1 cellular context compared by ENCODE assay signal in genomic region chr3:148534089-148534988, GRCh38.
TF ChIP-seq lines count a peak whose summit lies in the region.

No MANE protein-coding gene starts in this region.

TF ChIP-seq in HepG2, 621 proteins besides CTCF, POLR2A, EP300 and RAD21 (continued from another document and continues in another):
- TF ChIP-seq GMEB2 (CRISPR knock-in tag; IDR thresholded peaks at IDR 0.05; ENCODE audit: low read depth) (no peak), ZNF431 (CRISPR knock-in tag; IDR thresholded peaks at IDR 0.05; ENCODE audit: borderline replicate concordance, low read depth) (no peak), YY1 (IDR thresholded peaks at IDR 0.05; ENCODE audit: insufficient read depth, insufficient replicate concordance, low read depth, low read length) (no peak), ZNF333 (CRISPR knock-in tag; IDR thresholded peaks at IDR 0.05; ENCODE audit: borderline replicate concordance) (no peak), CHD2 (IDR thresholded peaks at IDR 0.05; ENCODE audit: low read depth, low read length) (no peak), HIC2 (CRISPR knock-in tag; IDR thresholded peaks at IDR 0.05; ENCODE audit: low read depth) (no peak), ZNF543 (CRISPR knock-in tag; IDR thresholded peaks at IDR 0.05) (no peak), CSRNP1 (CRISPR knock-in tag; IDR thresholded peaks at IDR 0.05) (no peak), ZNF703 (CRISPR knock-in tag; IDR thresholded peaks at IDR 0.05; ENCODE audit: borderline replicate concordance) (no peak), ZNF430 (CRISPR knock-in tag; IDR thresholded peaks at IDR 0.05) (no peak), ZNF44 (CRISPR knock-in tag; IDR thresholded peaks at IDR 0.05) (no peak), KDM2A (CRISPR knock-in tag; IDR thresholded peaks at IDR 0.05; ENCODE audit: borderline replicate concordance, low read depth) (no peak), JDP2 (CRISPR knock-in tag; IDR thresholded peaks at IDR 0.05; ENCODE audit: borderline replicate concordance) (no peak), HOXA7 (CRISPR knock-in tag; IDR thresholded peaks at IDR 0.05) (no peak), ZNF737 (CRISPR knock-in tag; IDR thresholded peaks at IDR 0.05; ENCODE audit: borderline replicate concordance) (no peak), ZSCAN30 (CRISPR knock-in tag; IDR thresholded peaks at IDR 0.05) (no peak), FOXO4 (CRISPR knock-in tag; conservative IDR thresholded peaks at IDR 0.05) (no peak), HCFC1 (IDR thresholded peaks at IDR 0.05; ENCODE audit: low read depth, low read length) (no peak), ZSCAN9 (CRISPR knock-in tag; IDR thresholded peaks at IDR 0.05; ENCODE audit: borderline replicate concordance) (no peak), RARA (CRISPR knock-in tag; IDR thresholded peaks at IDR 0.05) (peak; percentile 75), ZNF788 (CRISPR knock-in tag; IDR thresholded peaks at IDR 0.05; ENCODE audit: borderline replicate concordance) (no peak), HBP1 (CRISPR knock-in tag; IDR thresholded peaks at IDR 0.05; ENCODE audit: low read depth) (no peak), THAP7 (CRISPR knock-in tag; IDR thresholded peaks at IDR 0.05) (no peak), MYNN (CRISPR knock-in tag; IDR thresholded peaks at IDR 0.05; ENCODE audit: low read depth) (no peak), HNRNPUL1 (IDR thresholded peaks at IDR 0.05; ENCODE audit: low read depth, low read length) (no peak), NR3C1 (CRISPR knock-in tag; IDR thresholded peaks at IDR 0.05) (no peak), ZFP37 (CRISPR knock-in tag; IDR thresholded peaks at IDR 0.05; ENCODE audit: borderline replicate concordance) (no peak), IRF2 (CRISPR knock-in tag; IDR thresholded peaks at IDR 0.05) (no peak), PITX1 (CRISPR knock-in tag; IDR thresholded peaks at IDR 0.05) (no peak), ZNF17 (CRISPR knock-in tag; IDR thresholded peaks at IDR 0.05) (no peak), PTBP1 (IDR thresholded peaks at IDR 0.05; ENCODE audit: low read depth, low read length, poor library complexity, severe bottlenecking) (no peak), ZNF460 (CRISPR knock-in tag; IDR thresholded peaks at IDR 0.05; ENCODE audit: borderline replicate concordance) (no peak), RNF2 (conservative IDR thresholded peaks at IDR 0.05; ENCODE audit: low read depth) (no peak), ZNF652 (CRISPR knock-in tag; IDR thresholded peaks at IDR 0.05; ENCODE audit: borderline replicate concordance, low read depth) (no peak), MEIS1 (CRISPR knock-in tag; IDR thresholded peaks at IDR 0.05; ENCODE audit: borderline replicate concordance) (no peak), NR1H2 (CRISPR knock-in tag; IDR thresholded peaks at IDR 0.05; ENCODE audit: borderline replicate concordance, low read depth) (no peak), RNF219 (CRISPR knock-in tag; IDR thresholded peaks at IDR 0.05) (no peak), TRIM24 (CRISPR knock-in tag; IDR thresholded peaks at IDR 0.05) (no peak), SETDB1 (CRISPR knock-in tag; IDR thresholded peaks at IDR 0.05; ENCODE audit: borderline replicate concordance) (no peak), SAP130 (CRISPR knock-in tag; IDR thresholded peaks at IDR 0.05; ENCODE audit: low read depth) (peak; percentile 48), ZBTB33 (CRISPR knock-in tag; IDR thresholded peaks at IDR 0.05) (no peak), ZNF558 (CRISPR knock-in tag; IDR thresholded peaks at IDR 0.05; ENCODE audit: borderline replicate concordance) (no peak), FOXO1 (CRISPR knock-in tag; IDR thresholded peaks at IDR 0.05) (peak; percentile 48; the same call in 1 of the 2 replicates), ZNF337 (CRISPR knock-in tag; IDR thresholded peaks at IDR 0.05; ENCODE audit: borderline replicate concordance, low read depth) (no peak), FOXJ3 (CRISPR knock-in tag; IDR thresholded peaks at IDR 0.05; ENCODE audit: borderline replicate concordance) (no peak), ZNF609 (CRISPR knock-in tag; IDR thresholded peaks at IDR 0.05; ENCODE audit: borderline replicate concordance) (no peak; the same call in 1 of the 2 replicates), ATAD3A (CRISPR knock-in tag; IDR thresholded peaks at IDR 0.05) (no peak), AGO2 (optimal IDR thresholded peaks at IDR 0.05; ENCODE audit: low read depth, low read length) (no peak), NR2F2 (IDR thresholded peaks at IDR 0.05; ENCODE audit: borderline replicate concordance, low read depth) (no peak), GABPB1 (CRISPR knock-in tag; IDR thresholded peaks at IDR 0.05) (no peak), HMG20A (CRISPR knock-in tag; IDR thresholded peaks at IDR 0.05; ENCODE audit: borderline replicate concordance) (peak; percentile 86; the same call in 1 of the 2 replicates), ZNF12 (CRISPR knock-in tag; IDR thresholded peaks at IDR 0.05) (peak; percentile 52; the same call in 1 of the 2 replicates), FOXP1 (IDR thresholded peaks at IDR 0.05) (no peak), FOXP1 (CRISPR knock-in tag; IDR thresholded peaks at IDR 0.05) (peak; percentile 61; the same call in 1 of the 2 replicates)
